ENCODE assay signal across 2 cellular contexts in genomic region chr5:68898961-68899471, GRCh38.
TF ChIP-seq lines count a peak whose summit lies in the region.

No MANE protein-coding gene starts in this region.

TF ChIP-seq in HCT116, 20 proteins besides CTCF, POLR2A, EP300 and RAD21:
- TF ChIP-seq EZH2phosphoT487 (IDR thresholded peaks at IDR 0.05; ENCODE audit: borderline replicate concordance) (no peak), ZBTB33 (IDR thresholded peaks at IDR 0.05; ENCODE audit: extremely low read depth, insufficient replicate concordance, low read length) (no peak), CBX3 (IDR thresholded peaks at IDR 0.05; ENCODE audit: low read depth) (no peak), JUND (IDR thresholded peaks at IDR 0.05) (peak; percentile 47; the same call in 1 of the 2 replicates), SP1 (IDR thresholded peaks at IDR 0.05; ENCODE audit: low read depth) (peak; percentile 27; the same call in 1 of the 2 replicates), YY1 (IDR thresholded peaks at IDR 0.05; ENCODE audit: extremely low read depth, insufficient replicate concordance, low read depth, low read length) (no peak), SIN3A (IDR thresholded peaks at IDR 0.05; ENCODE audit: low read depth) (no peak; the same call in 1 of the 2 replicates), SRF (IDR thresholded peaks at IDR 0.05; ENCODE audit: low read depth) (peak; percentile 38; the same call in 1 of the 2 replicates), TCF7L2 (IDR thresholded peaks at IDR 0.05; ENCODE audit: borderline replicate concordance, extremely low read depth, insufficient read depth, insufficient read length) (peak; percentile 24), ZNF274 (IDR thresholded peaks at IDR 0.05; ENCODE audit: low read depth, low read length) (no peak), CEBPB (IDR thresholded peaks at IDR 0.05; ENCODE audit: low read depth) (peak; percentile 62; the same call in 1 of the 2 replicates), EGR1 (IDR thresholded peaks at IDR 0.05; ENCODE audit: low read depth) (no peak), ATF3 (IDR thresholded peaks at IDR 0.05) (no peak), FOSL1 (IDR thresholded peaks at IDR 0.05; ENCODE audit: low read depth) (peak; percentile 64; the same call in 1 of the 2 replicates), MAX (IDR thresholded peaks at IDR 0.05) (no peak)

TF ChIP-seq in endothelial cell of umbilical vein, 7 proteins besides CTCF, POLR2A, EP300 and RAD21:
- TF ChIP-seq JUN (IDR thresholded peaks at IDR 0.05; ENCODE audit: borderline replicate concordance, insufficient read depth, insufficient read length, low read depth), result no peak
- peak; percentile 34 for TF ChIP-seq FOS (IDR thresholded peaks at IDR 0.05; ENCODE audit: borderline replicate concordance, insufficient read depth, low read length)
